In genomic region chr4:23889814-23890269, GRCh38 we compare ENCODE assay signal across 8 cellular contexts. TPM values are rescaled to one million over a fixed set of nuclear protein-coding genes. Genes with fewer than 3 reads are reported as not detected.
DNase-seq lines count a peak whose midpoint lies in the region; ATAC-seq and TF ChIP-seq lines count a peak whose summit lies in the region.

Gene PPARGC1A (minus strand): TSS chr4:23890047. CDS start chr4:23889957, 90 bp downstream.

- no peaks in the 10 kb centered on the region for H4K20me1 ChIP-seq in PC-9 (ENCODE audit: insufficient read depth)

- peak within 1 kb of the TSS; percentile 16; the same call in 1 of the 2 replicates for H3K4me2 ChIP-seq in PC-9

- POLR2A ChIA-PET in CD8-positive, alpha-beta T cell (lab: Charles Lee): no interaction called here
- POLR2A ChIA-PET in PC-9 (lab: Charles Lee; ENCODE audit: unreplicated experiment): no interaction called here

- H3K36me3 Mint-ChIP-seq in CD8-positive, alpha-beta T cell: no peaks in the 10 kb centered on the region
- H3K36me3 Mint-ChIP-seq in stimulated activated effector memory CD8-positive, alpha-beta T cell treated with anti-CD3 and anti-CD28 coated beads, Interleukin-12 subunit alpha, Interleukin-12 subunit beta, amount 100 ng/mL, for 72 hours: no peaks in the 10 kb centered on the region

- no TSS peak for BruUV-seq in PC-9 (replicated peaks; lab: Mats Ljungman, UMichigan)

- peak; percentile 49 for TF ChIP-seq POLR2A in esophagus muscularis mucosa (IDR thresholded peaks at IDR 0.05; ENCODE audit: low read depth)

- no peak for DNase-seq in CD8-positive, alpha-beta T cell
- DNase-seq in PC-9 (no peak), esophagus muscularis mucosa (ENCODE audit: extremely low spot score) (peak; percentile 88), mucosa of descending colon (peak; percentile 72 to 86 (median 74)), amniotic stem cell (lab: John Stamatoyannopoulos, UW) (no peak)
- no peak for DNase-seq in stimulated activated effector memory CD8-positive, alpha-beta T cell treated with anti-CD3 and anti-CD28 coated beads, Interleukin-12 subunit alpha, Interleukin-12 subunit beta, amount 100 ng/mL, for 72 hours (ENCODE audit: low spot score in 2 of 2)

- H3K4me1 ChIP-seq in CD8-positive, alpha-beta T cell (ENCODE audit: insufficient read depth, low read length): no peaks in the 10 kb centered on the region
- no peaks in the 10 kb centered on the region for H3K4me1 ChIP-seq in PC-9 (replicated peaks; ENCODE audit: insufficient read depth)
- peaks cover 13 to 75% (median 58%) of the 10 kb centered on the region in 4 donors for H3K4me1 ChIP-seq in esophagus muscularis mucosa
- H3K4me1 ChIP-seq in mucosa of descending colon (ENCODE audit: low read depth): no peaks in the 10 kb centered on the region
- no peaks in the 10 kb centered on the region for H3K4me1 ChIP-seq in urinary bladder (ENCODE audit: insufficient read depth)

- CTCF ChIA-PET in CD8-positive, alpha-beta T cell (lab: Charles Lee): no interaction called here
- CTCF ChIA-PET in PC-9 (lab: Charles Lee): no interaction called here

- no peaks in the 10 kb centered on the region for H3K9me2 ChIP-seq in PC-9 (ENCODE audit: insufficient read depth)

- H3K27me3 ChIP-seq in CD8-positive, alpha-beta T cell (ENCODE audit: insufficient read depth, low read length): no peaks in the 10 kb centered on the region
- H3K27me3 ChIP-seq in PC-9 (ENCODE audit: insufficient read depth, low read depth): no peaks in the 10 kb centered on the region
- H3K27me3 ChIP-seq in esophagus muscularis mucosa: no peaks in the 10 kb centered on the region

- intact Hi-C loops in CD8-positive, alpha-beta T cell (cut with DNase I, micrococcal nuclease): no loop called here
- intact Hi-C loops in PC-9 (cut with micrococcal nuclease; ENCODE audit: unreplicated experiment): no loop called here
- intact Hi-C loops in esophagus muscularis mucosa (cut with DNase I): no loop called here
- intact Hi-C loops in mucosa of descending colon (cut with DNase I, micrococcal nuclease): no loop called here

- TF ChIP-seq CTCF in CD8-positive, alpha-beta T cell (IDR thresholded peaks at IDR 0.05): no peak
- no peak for TF ChIP-seq CTCF in PC-9 (conservative IDR thresholded peaks at IDR 0.05)
- no peak for TF ChIP-seq CTCF in esophagus muscularis mucosa (IDR thresholded peaks at IDR 0.05)
- TF ChIP-seq CTCF in mucosa of descending colon (IDR thresholded peaks at IDR 0.05): no peak

- 3% methylated on average over 9 of the region's 9 CpGs for WGBS in esophagus muscularis mucosa
- WGBS in urinary bladder: 1% methylated on average over 9 of the region's 9 CpGs

- no peaks in the 10 kb centered on the region for H3K36me3 ChIP-seq in CD8-positive, alpha-beta T cell (ENCODE audit: insufficient read depth, low read length)
- H3K36me3 ChIP-seq in PC-9 (ENCODE audit: low read depth) (no peaks in the 10 kb centered on the region), esophagus muscularis mucosa (no peaks in the 10 kb centered on the region), mucosa of descending colon (ENCODE audit: low read depth) (peaks cover 4% of the 10 kb centered on the region), urinary bladder (ENCODE audit: insufficient read depth) (no peaks in the 10 kb centered on the region)

- no peaks in the 10 kb centered on the region for H3K9me3 Mint-ChIP-seq in CD8-positive, alpha-beta T cell
- H3K9me3 Mint-ChIP-seq in stimulated activated effector memory CD8-positive, alpha-beta T cell treated with anti-CD3 and anti-CD28 coated beads, Interleukin-12 subunit alpha, Interleukin-12 subunit beta, amount 100 ng/mL, for 72 hours: peaks cover 2% of the 10 kb centered on the region

- H3K4me3 Mint-ChIP-seq in CD8-positive, alpha-beta T cell: peak within 1 kb of the TSS; percentile 40
- no peak within 1 kb of the TSS for H3K4me3 Mint-ChIP-seq in stimulated activated effector memory CD8-positive, alpha-beta T cell treated with anti-CD3 and anti-CD28 coated beads, Interleukin-12 subunit alpha, Interleukin-12 subunit beta, amount 100 ng/mL, for 72 hours

- no peak within 1 kb of the TSS for H3K27ac Mint-ChIP-seq in CD8-positive, alpha-beta T cell
- H3K27ac Mint-ChIP-seq in stimulated activated effector memory CD8-positive, alpha-beta T cell treated with anti-CD3 and anti-CD28 coated beads, Interleukin-12 subunit alpha, Interleukin-12 subunit beta, amount 100 ng/mL, for 72 hours: no peak within 1 kb of the TSS

- peaks cover 21% of the 10 kb centered on the region for H3K4me1 Mint-ChIP-seq in CD8-positive, alpha-beta T cell (ENCODE audit: low read depth)
- no peaks in the 10 kb centered on the region for H3K4me1 Mint-ChIP-seq in stimulated activated effector memory CD8-positive, alpha-beta T cell treated with anti-CD3 and anti-CD28 coated beads, Interleukin-12 subunit alpha, Interleukin-12 subunit beta, amount 100 ng/mL, for 72 hours

- ATAC-seq in CD8-positive, alpha-beta T cell: peak; percentile 38
- ATAC-seq in HG02852 (IDR thresholded peaks at IDR 0.05; ENCODE audit: unreplicated experiment): peak; percentile 62
- ATAC-seq in mucosa of descending colon: peak; percentile 90
- no peak for ATAC-seq in stimulated activated effector memory CD8-positive, alpha-beta T cell treated with anti-CD3 and anti-CD28 coated beads, Interleukin-12 subunit alpha, Interleukin-12 subunit beta, amount 100 ng/mL, for 72 hours

- H3K27me3 Mint-ChIP-seq in CD8-positive, alpha-beta T cell (ENCODE audit: low read depth): peaks cover 6% of the 10 kb centered on the region

- H2AFZ ChIP-seq in PC-9: no peak within 1 kb of the TSS

- no peaks in the 10 kb centered on the region for H3K79me2 ChIP-seq in PC-9 (ENCODE audit: low read depth)

- H3K4me3 ChIP-seq in CD8-positive, alpha-beta T cell (ENCODE audit: low read depth, low read length): no peak within 1 kb of the TSS
- no peak within 1 kb of the TSS for H3K4me3 ChIP-seq in PC-9
- peak within 1 kb of the TSS; percentile 55 to 63 (median 60) for H3K4me3 ChIP-seq in esophagus muscularis mucosa
- H3K4me3 ChIP-seq in mucosa of descending colon: peak within 1 kb of the TSS; percentile 14
- H3K4me3 ChIP-seq in urinary bladder (ENCODE audit: low read depth, low read length): peak within 1 kb of the TSS; percentile 41

- H3K27ac ChIP-seq in CD8-positive, alpha-beta T cell (ENCODE audit: low read depth, low read length): no peak within 1 kb of the TSS
- H3K27ac ChIP-seq in PC-9 (no peak within 1 kb of the TSS), esophagus muscularis mucosa (replicated peaks in 1 of 4) (peak within 1 kb of the TSS; percentile 86 to 90 (median 87)), urinary bladder (ENCODE audit: low read depth) (no peak within 1 kb of the TSS)

- no peaks in the 10 kb centered on the region for H3K9me3 ChIP-seq in CD8-positive, alpha-beta T cell (ENCODE audit: low read length)
- H3K9me3 ChIP-seq in PC-9 (ENCODE audit: insufficient read depth, low read depth): no peaks in the 10 kb centered on the region
- no peaks in the 10 kb centered on the region for H3K9me3 ChIP-seq in esophagus muscularis mucosa
- H3K9me3 ChIP-seq in mucosa of descending colon: no peaks in the 10 kb centered on the region

- TF ChIP-seq EP300 in esophagus muscularis mucosa (IDR thresholded peaks at IDR 0.05): no peak

- H3F3A ChIP-seq in PC-9 (ENCODE audit: insufficient read depth, low read depth): no peaks in the 10 kb centered on the region

RNA-seq across cellular contexts. Expression of gene PPARGC1A, which starts in this region (rescaled TPM):
- total RNA-seq in CD8-positive, alpha-beta T cell: not detected
- total RNA-seq in PC-9 (2021): not detected in 2 replicates
- total RNA-seq in esophagus muscularis mucosa: 10 to 100 TPM; 13.8 to 22.8 (median 17.1) TPM
- total RNA-seq in mucosa of descending colon: 100 to 1,000 TPM in 1 of 3 donors, 10 to 100 TPM in 2; 55.4 to 139 (median 71.5) TPM
- 6.2 TPM for total RNA-seq in urinary bladder
- 1.3 TPM for polyA plus RNA-seq in urinary bladder

Comparison
In these comparisons a context has a peak if more than half of its experiments do, and no peak if none do; other contexts are left out.
1. Peak in ATAC-seq in CD8-positive, alpha-beta T cell; RNA of the gene not detected or under 1 TPM.
2. DNase-seq: peak in esophagus muscularis mucosa (single experiment) and mucosa of descending colon (3 of 3); none in CD8-positive, alpha-beta T cell (0 of 7), PC-9 (0 of 2), stimulated activated effector memory CD8-positive, alpha-beta T cell treated with anti-CD3 and anti-CD28 coated beads, Interleukin-12 subunit alpha, Interleukin-12 subunit beta, amount 100 ng/mL, for 72 hours (0 of 2) and amniotic stem cell (single experiment).
3. H3K27ac ChIP-seq: peak in esophagus muscularis mucosa (4 of 4); none in CD8-positive, alpha-beta T cell (single experiment), PC-9 (single experiment) and urinary bladder (single experiment).
4. H3K4me3 ChIP-seq: peak in esophagus muscularis mucosa (4 of 4), mucosa of descending colon (single experiment) and urinary bladder (single experiment); none in CD8-positive, alpha-beta T cell (single experiment) and PC-9 (single experiment).